8 cellular contexts compared by ENCODE assay signal in the genomic region with DNA sequence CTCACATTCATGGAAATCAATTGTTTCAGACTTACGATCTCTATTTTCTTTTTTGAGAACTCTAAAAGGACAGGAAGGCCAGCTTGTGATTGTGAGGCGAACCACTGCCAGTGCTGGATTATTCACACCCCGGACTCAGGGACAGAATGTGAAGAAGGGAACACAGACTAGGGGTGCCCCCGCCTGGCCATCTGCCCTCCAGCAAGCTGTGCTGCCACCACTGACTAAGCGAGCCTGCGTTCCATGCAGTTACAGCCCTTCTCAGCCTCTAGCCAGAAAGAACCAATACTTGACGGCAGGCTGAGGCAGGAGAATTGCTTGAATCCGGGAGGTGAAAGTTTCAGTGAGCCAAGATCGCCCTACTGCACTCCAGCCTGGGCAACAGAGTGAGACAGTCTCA. TPM values are rescaled to one million over a fixed set of nuclear protein-coding genes. Genes with fewer than 3 reads are reported as not detected.
DNase-seq lines count a peak whose midpoint lies in the region; ATAC-seq, FAIRE-seq and TF ChIP-seq lines count a peak whose summit lies in the region.

No MANE protein-coding gene starts in this region.

- BruUV-seq in Calu3 (replicated peaks; lab: Mats Ljungman, UMichigan) = no TSS peak

- H3K79me2 ChIP-seq in keratinocyte (ENCODE audit: control insufficient read depth, insufficient read depth, low read length) = peaks cover 16% of the 10 kb centered on the region

- H3K27me3 ChIP-seq in HL-60 (ENCODE audit: insufficient read depth, poor library complexity, severe bottlenecking) (no peaks in the 10 kb centered on the region), keratinocyte (ENCODE audit: control insufficient read depth, extremely low read depth, insufficient read depth, low read length) (no peaks in the 10 kb centered on the region)

- intact Hi-C loops in Calu3 (cut with micrococcal nuclease; ENCODE audit: unreplicated experiment) = no loop called here
- intact Hi-C loops in activated CD4-positive, alpha-beta memory T cell treated with anti-CD3 and anti-CD28 coated beads for 36 hours (cut with micrococcal nuclease) = no loop called here

- no peaks in the 10 kb centered on the region for H3K9me3 ChIP-seq in keratinocyte (ENCODE audit: control insufficient read depth, low read depth, low read length)

- CTCF ChIA-PET in Calu3 (lab: Charles Lee) = interaction anchor here (0.7 to 1.1 kb wide), 3 partner anchors 41 to 389 kb away, joined by 3 to 4 read pairs (median 4); partner anchors contain the start of genes NUBP2 and SPSB3
- CTCF ChIA-PET in activated CD4-positive, alpha-beta memory T cell treated with anti-CD3 and anti-CD28 coated beads for 36 hours (lab: Charles Lee) = interaction anchor here (1.0 to 1.2 kb wide), 2 partner anchors 41 to 92 kb away, joined by 3 read pairs; partner anchors contain the start of genes NUBP2 and SPSB3

- H3K4me3 ChIP-seq in HL-60 (replicated peaks; ENCODE audit: insufficient read depth, low read length) (no peak overlapping the region), keratinocyte (ENCODE audit: control insufficient read depth in 2 of 3, extremely low read depth in 1 of 3, insufficient read depth in 2 of 3, low read depth in 1 of 3, low read length in 3 of 3) (no peak overlapping the region)

- no peak overlapping the region for H3K9ac ChIP-seq in keratinocyte (ENCODE audit: control insufficient read depth, extremely low read depth, insufficient read depth, low read length)

- H3K36me3 Mint-ChIP-seq in Calu3 (ENCODE audit: insufficient read depth, unreplicated experiment) = peaks cover 39% of the 10 kb centered on the region
- H3K36me3 Mint-ChIP-seq in activated CD4-positive, alpha-beta memory T cell treated with anti-CD3 and anti-CD28 coated beads for 36 hours = no peaks in the 10 kb centered on the region

- H3K4me1 Mint-ChIP-seq in Calu3 (ENCODE audit: low read depth, unreplicated experiment) = no peaks in the 10 kb centered on the region
- peaks cover 31% of the 10 kb centered on the region for H3K4me1 Mint-ChIP-seq in activated CD4-positive, alpha-beta memory T cell treated with anti-CD3 and anti-CD28 coated beads for 36 hours (ENCODE audit: low read depth)

- H3K4me3 Mint-ChIP-seq in Calu3 (ENCODE audit: low read depth, unreplicated experiment) = no peak overlapping the region
- no peak overlapping the region for H3K4me3 Mint-ChIP-seq in activated CD4-positive, alpha-beta memory T cell treated with anti-CD3 and anti-CD28 coated beads for 36 hours

- no peak for FAIRE-seq in keratinocyte (lab: Jason Lieb, UNC)

- H3K27me3 Mint-ChIP-seq in Calu3 (ENCODE audit: unreplicated experiment) = no peaks in the 10 kb centered on the region
- H3K27me3 Mint-ChIP-seq in activated CD4-positive, alpha-beta memory T cell treated with anti-CD3 and anti-CD28 coated beads for 36 hours = no peaks in the 10 kb centered on the region

- no peak overlapping the region for H3K4me2 ChIP-seq in keratinocyte (ENCODE audit: control insufficient read depth, extremely low read depth, insufficient read depth, low read depth, low read length)

- no peak for ATAC-seq in HG03280 (IDR thresholded peaks at IDR 0.05; ENCODE audit: unreplicated experiment)
- no peak for ATAC-seq in HG02885 (IDR thresholded peaks at IDR 0.05; ENCODE audit: poor library complexity, unreplicated experiment)
- ATAC-seq in activated CD4-positive, CD25-positive, alpha-beta regulatory T cell treated with anti-CD3 and anti-CD28 coated beads, Interleukin-2, amount 50 U/mL, for 24 hours = no peak

- H3K27ac ChIP-seq in HL-60 (replicated peaks) (no peak overlapping the region), keratinocyte (ENCODE audit: control insufficient read depth, insufficient read depth, low read length) (no peak overlapping the region)

- TF ChIP-seq CTCF in Calu3 (IDR thresholded peaks at IDR 0.05; ENCODE audit: unreplicated experiment) = no peak
- TF ChIP-seq CTCF in HL-60 (IDR thresholded peaks at IDR 0.05; ENCODE audit: insufficient read depth, low read length) = peak; percentile 50
- peak in 2 of 3 experiments; percentile 3 to 68 for TF ChIP-seq CTCF in keratinocyte (optimal IDR thresholded peaks at IDR 0.05 in 1 of 3, IDR thresholded peaks at IDR 0.05 in 1 of 3, conservative IDR thresholded peaks at IDR 0.05 in 1 of 3; ENCODE audit: extremely low read depth in 1 of 3, insufficient read depth in 2 of 3, low read length in 3 of 3)

- no peak overlapping the region for H3K27ac Mint-ChIP-seq in Calu3 (ENCODE audit: unreplicated experiment)
- H3K27ac Mint-ChIP-seq in activated CD4-positive, alpha-beta memory T cell treated with anti-CD3 and anti-CD28 coated beads for 36 hours = peak overlapping the region; percentile 23

- DNase-seq in Calu3 (peak; percentile 60), HL-60 (ENCODE audit: low read depth in 1 of 2, low spot score in 1 of 2) (peak; percentile 64 to 83), keratinocyte (ENCODE audit: low read depth, low spot score) (no peak), SHP77 treated with DMSO at 0.1 percent for 48 hours (lab: John Stamatoyannopoulos, UW) (no peak)
- peak; percentile 35 for DNase-seq in activated CD4-positive, alpha-beta memory T cell treated with anti-CD3 and anti-CD28 coated beads for 36 hours

- H3K36me3 ChIP-seq in keratinocyte (ENCODE audit: control insufficient read depth in 2 of 2, extremely low read depth in 1 of 2, insufficient read depth in 2 of 2, low read length in 2 of 2) = peaks cover 0 to 1% of the 10 kb centered on the region in 2 experiments

- H3K9me1 ChIP-seq in keratinocyte (ENCODE audit: control insufficient read depth, extremely low read depth, insufficient read depth, low read length) = no peaks in the 10 kb centered on the region

- dilution Hi-C loops in keratinocyte (cut with MboI; ENCODE audit: extremely low pct_ligation_motif_present, low sequenced_read_pairs) = no loop called here

- H3K9me3 Mint-ChIP-seq in Calu3 (ENCODE audit: low read depth, unreplicated experiment) = no peaks in the 10 kb centered on the region
- no peaks in the 10 kb centered on the region for H3K9me3 Mint-ChIP-seq in activated CD4-positive, alpha-beta memory T cell treated with anti-CD3 and anti-CD28 coated beads for 36 hours

- no peaks in the 10 kb centered on the region for H4K20me1 ChIP-seq in keratinocyte (ENCODE audit: control insufficient read depth, extremely low read depth, insufficient read depth, low read length)

- peaks cover 10% of the 10 kb centered on the region for H3K4me1 ChIP-seq in keratinocyte (ENCODE audit: control insufficient read depth, extremely low read depth, insufficient read depth, low read length)

- POLR2A ChIA-PET in activated CD4-positive, alpha-beta memory T cell treated with anti-CD3 and anti-CD28 coated beads for 36 hours (lab: Charles Lee) = interaction anchor here (1.1 to 1.5 kb wide), 2 partner anchors 41 to 146 kb away, joined by 4 read pairs; partner anchors contain the start of genes JPT2, NUBP2 and SPSB3

- H2AFZ ChIP-seq in keratinocyte (ENCODE audit: control insufficient read depth, low read length) = no peak overlapping the region

RNA-seq across cellular contexts. Expression of gene HAGH, which starts 2.8 kb away (rescaled TPM):
- 48.0 and 48.2 TPM in 2 replicates for total RNA-seq in Calu3 (2022)
- total RNA-seq in activated CD4-positive, alpha-beta memory T cell treated with anti-CD3 and anti-CD28 coated beads for 36 hours = 10 to 100 TPM; 45.1 to 46.2 TPM
- 17.7 to 31.2 TPM (median 22.2 TPM) in 3 replicates for polyA plus RNA-seq in keratinocyte
- 53.4 TPM for polyA plus RNA-seq in keratinocyte (2011; ENCODE audit: low read depth)
- polyA plus RNA-seq in keratinocyte (2011; cell fraction: cytosol; rRNA removed) = 13.7 and 25.2 TPM in 2 replicates
- polyA plus RNA-seq in keratinocyte (2011; cell fraction: nucleus; rRNA removed) = 19.0 and 28.6 TPM in 2 replicates
- polyA plus RNA-seq in keratinocyte (2012; ENCODE audit: low replicate concordance) = 22.1 and 40.3 TPM in 2 replicates
- polyA minus RNA-seq in keratinocyte = 11.5 to 22.0 TPM (median 21.0 TPM) in 3 replicates
- polyA minus RNA-seq in keratinocyte (2011; cell fraction: cytosol; rRNA and poly(A)+ RNA removed) = 19.6 TPM
- polyA minus RNA-seq in keratinocyte (2011; cell fraction: nucleus; rRNA and poly(A)+ RNA removed) = 9.1 and 12.8 TPM in 2 replicates

RNA-seq across cellular contexts. Expression of gene FAHD1, which starts 3.2 kb away (rescaled TPM):
- total RNA-seq in Calu3 (2022) = 33.1 and 43.3 TPM in 2 replicates
- total RNA-seq in activated CD4-positive, alpha-beta memory T cell treated with anti-CD3 and anti-CD28 coated beads for 36 hours = 1 to 10 TPM; 8.5 to 8.8 TPM
- polyA plus RNA-seq in keratinocyte = 29.4 to 59.5 TPM (median 36.8 TPM) in 3 replicates
- polyA plus RNA-seq in keratinocyte (2011; ENCODE audit: low read depth) = 23.9 TPM
- 28.3 and 59.4 TPM in 2 replicates for polyA plus RNA-seq in keratinocyte (2011; cell fraction: cytosol; rRNA removed)
- 24.1 and 34.8 TPM in 2 replicates for polyA plus RNA-seq in keratinocyte (2011; cell fraction: nucleus; rRNA removed)
- polyA plus RNA-seq in keratinocyte (2012; ENCODE audit: low replicate concordance) = 27.6 and 47.5 TPM in 2 replicates
- polyA minus RNA-seq in keratinocyte = 11.1 to 29.0 TPM (median 19.7 TPM) in 3 replicates
- 55.8 TPM for polyA minus RNA-seq in keratinocyte (2011; cell fraction: cytosol; rRNA and poly(A)+ RNA removed)
- polyA minus RNA-seq in keratinocyte (2011; cell fraction: nucleus; rRNA and poly(A)+ RNA removed) = 21.7 and 30.0 TPM in 2 replicates

RNA-seq across cellular contexts. Expression of gene IGFALS, which starts 30.3 kb away (rescaled TPM):
- not detected in 2 replicates for total RNA-seq in Calu3 (2022)
- not detected for total RNA-seq in activated CD4-positive, alpha-beta memory T cell treated with anti-CD3 and anti-CD28 coated beads for 36 hours
- not detected in 3 replicates for polyA plus RNA-seq in keratinocyte
- not detected for polyA plus RNA-seq in keratinocyte (2011; ENCODE audit: low read depth)
- not detected in 2 replicates for polyA plus RNA-seq in keratinocyte (2011; cell fraction: cytosol; rRNA removed)
- polyA plus RNA-seq in keratinocyte (2011; cell fraction: nucleus; rRNA removed) = 0.09 TPM in 1 of 2 replicates, not detected in the other
- 0.18 TPM in 1 of 2 replicates, not detected in the other for polyA plus RNA-seq in keratinocyte (2012; ENCODE audit: low replicate concordance)
- polyA minus RNA-seq in keratinocyte = not detected in 3 replicates
- not detected for polyA minus RNA-seq in keratinocyte (2011; cell fraction: cytosol; rRNA and poly(A)+ RNA removed)
- polyA minus RNA-seq in keratinocyte (2011; cell fraction: nucleus; rRNA and poly(A)+ RNA removed) = not detected in 2 replicates

RNA-seq across cellular contexts. Expression of gene NUBP2, which starts 41.1 kb away (rescaled TPM):
- 91.8 and 98.1 TPM in 2 replicates for total RNA-seq in Calu3 (2022)
- 10 to 100 TPM; 45.9 to 48.0 TPM for total RNA-seq in activated CD4-positive, alpha-beta memory T cell treated with anti-CD3 and anti-CD28 coated beads for 36 hours
- polyA plus RNA-seq in keratinocyte = 24.4 to 39.4 TPM (median 34.9 TPM) in 3 replicates
- 6.6 TPM for polyA plus RNA-seq in keratinocyte (2011; ENCODE audit: low read depth)
- polyA plus RNA-seq in keratinocyte (2011; cell fraction: cytosol; rRNA removed) = 16.3 and 54.8 TPM in 2 replicates
- polyA plus RNA-seq in keratinocyte (2011; cell fraction: nucleus; rRNA removed) = 21.8 and 32.0 TPM in 2 replicates
- polyA plus RNA-seq in keratinocyte (2012; ENCODE audit: low replicate concordance) = 27.1 and 51.8 TPM in 2 replicates
- polyA minus RNA-seq in keratinocyte = 8.4 to 11.7 TPM (median 9.0 TPM) in 3 replicates
- polyA minus RNA-seq in keratinocyte (2011; cell fraction: cytosol; rRNA and poly(A)+ RNA removed) = 63.9 TPM
- 12.7 and 16.4 TPM in 2 replicates for polyA minus RNA-seq in keratinocyte (2011; cell fraction: nucleus; rRNA and poly(A)+ RNA removed)

RNA-seq across cellular contexts. Expression of gene SPSB3, which starts 41.5 kb away (rescaled TPM):
- total RNA-seq in Calu3 (2022) = 44.3 and 45.2 TPM in 2 replicates
- 10 to 100 TPM; 21.2 to 21.8 TPM for total RNA-seq in activated CD4-positive, alpha-beta memory T cell treated with anti-CD3 and anti-CD28 coated beads for 36 hours
- 9.5 to 18.3 TPM (median 12.2 TPM) in 3 replicates for polyA plus RNA-seq in keratinocyte
- 14.0 TPM for polyA plus RNA-seq in keratinocyte (2011; ENCODE audit: low read depth)
- polyA plus RNA-seq in keratinocyte (2011; cell fraction: cytosol; rRNA removed) = 6.7 and 15.3 TPM in 2 replicates
- polyA plus RNA-seq in keratinocyte (2011; cell fraction: nucleus; rRNA removed) = 33.8 and 41.5 TPM in 2 replicates
- polyA plus RNA-seq in keratinocyte (2012; ENCODE audit: low replicate concordance) = 12.3 and 31.5 TPM in 2 replicates
- 3.7 to 8.5 TPM (median 6.6 TPM) in 3 replicates for polyA minus RNA-seq in keratinocyte
- polyA minus RNA-seq in keratinocyte (2011; cell fraction: cytosol; rRNA and poly(A)+ RNA removed) = 17.8 TPM
- 6.1 and 9.4 TPM in 2 replicates for polyA minus RNA-seq in keratinocyte (2011; cell fraction: nucleus; rRNA and poly(A)+ RNA removed)

Comparison
In these comparisons a context has a peak if more than half of its experiments do, and no peak if none do; other contexts are left out.
1. DNase-seq: peak in Calu3 (single experiment), HL-60 (2 of 2) and activated CD4-positive, alpha-beta memory T cell treated with anti-CD3 and anti-CD28 coated beads for 36 hours (single experiment); none in keratinocyte (single experiment) and SHP77 treated with DMSO at 0.1 percent for 48 hours (single experiment).